In the genomic region with DNA sequence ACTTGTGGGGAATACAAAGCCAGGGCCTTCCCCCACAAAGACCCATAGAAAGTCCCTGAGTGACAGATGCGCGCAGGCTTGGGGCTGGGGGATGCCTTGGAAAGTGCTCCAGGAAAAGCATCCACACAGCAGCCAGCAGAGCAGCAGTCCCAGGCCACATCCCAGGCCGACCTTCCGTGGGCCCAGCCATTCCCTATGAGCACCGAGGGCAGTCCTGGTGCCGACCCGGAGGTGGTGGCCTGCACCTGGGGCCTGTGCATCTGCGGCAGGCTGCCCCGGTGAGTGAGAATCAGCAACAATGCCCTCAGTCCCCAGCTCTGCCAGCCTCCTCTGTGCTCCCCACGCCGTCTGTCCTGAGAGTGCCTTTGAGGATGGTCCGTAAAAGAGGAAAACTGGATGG, we compare ENCODE assay signal across 25 cellular contexts.
"Had no signal": no experiment of that assay in that cellular context is flagged by ENCODE, and none has a peak within 500 bp of the region (broad histone marks: within the 10 kb centered on the region; RNA-seq: fewer than 3 reads in every experiment).

No MANE protein-coding gene starts in this region.

- H3K27me3 ChIP-seq: neutrophil, right atrium auricular region, right lobe of liver, upper lobe of right lung had no signal

- DNase-seq: head of caudate nucleus; hippocampal formation; left ventricle myocardium superior; mesendoderm; midbrain; naive thymus-derived CD8-positive, alpha-beta T cell; occipital lobe; stimulated activated CD4-positive, alpha-beta T cell treated with anti-CD3 and anti-CD28 coated beads, Interleukin-1b, Interleukin-23, amount 100 ng/mL, for 48 hours; stimulated activated CD4-positive, alpha-beta T cell treated with anti-CD3 and anti-CD28 coated beads, Interleukin-2, amount 100 ng/mL, for 48 hours; stimulated activated CD4-positive, alpha-beta T cell treated with anti-CD3 and anti-CD28 coated beads, Interleukin-4, amount 100 ng/mL, for 4 hours; stimulated activated CD8-positive, alpha-beta memory T cell treated with anti-CD3 and anti-CD28 coated beads, Interleukin-4, amount 100 ng/mL, for 48 hours; stimulated activated naive CD4-positive, alpha-beta T cell treated with Interleukin-2 at 50 U/mL for 16 hours; stimulated activated naive CD8-positive, alpha-beta T cell treated with anti-CD3 and anti-CD28 coated beads, Interleukin-15, amount 100 ng/mL, for 72 hours; substantia nigra; trophoblast cell; upper lobe of right lung had no signal

- H3K9me3 ChIP-seq: neutrophil, right atrium auricular region, right lobe of liver, upper lobe of right lung had no signal

- FAIRE-seq: keratinocyte, urothelium cell line had no signal

- H3K4me1 ChIP-seq: parathyroid adenoma, upper lobe of right lung had no signal

- H3K27ac ChIP-seq: neutrophil, parathyroid adenoma, right atrium auricular region, right lobe of liver, upper lobe of right lung had no signal

- H3K4me3 ChIP-seq: lung, right atrium auricular region, right lobe of liver, smooth muscle cell, upper lobe of right lung had no signal

- ATAC-seq: left ventricle myocardium superior; naive thymus-derived CD8-positive, alpha-beta T cell; stimulated activated memory B cell treated with anti-CD40 and anti-IgM and Interleukin-4, amounts not matched to agents 10 μg/mL and 1 μg/mL and 100 μg/mL, for 72 hours; stimulated activated naive CD8-positive, alpha-beta T cell treated with anti-CD3 and anti-CD28 coated beads, Interleukin-15, amount 100 ng/mL, for 72 hours; upper lobe of right lung had no signal
